In genomic region chr12:56042430-56043203, GRCh38 we compare ENCODE assay signal across 2 cellular contexts.
TF ChIP-seq lines count a peak whose summit lies in the region.

No MANE protein-coding gene starts in this region.

TF ChIP-seq in SK-N-SH, 30 proteins besides CTCF, POLR2A, EP300 and RAD21 (continued from another document):
- TF ChIP-seq IRF3 (IDR thresholded peaks at IDR 0.05; ENCODE audit: low read depth, low read length): no peak
- no peak for TF ChIP-seq EZH2phosphoT487 (IDR thresholded peaks at IDR 0.05; ENCODE audit: borderline replicate concordance, low read depth)
- TF ChIP-seq TCF12 (IDR thresholded peaks at IDR 0.05): no peak
- TF ChIP-seq RCOR1 (IDR thresholded peaks at IDR 0.05; ENCODE audit: low read length): no peak
- TF ChIP-seq USF1 (IDR thresholded peaks at IDR 0.05; ENCODE audit: borderline replicate concordance, low read depth): no peak

TF ChIP-seq in SK-N-SH treated with all-trans-retinoic acid at 6 μM for 48 hours, 23 proteins besides CTCF, POLR2A, EP300 and RAD21 (continued from another document):
- TF ChIP-seq PATZ1 (CRISPR knock-in tag; IDR thresholded peaks at IDR 0.05; ENCODE audit: borderline replicate concordance) (no peak), ZNF8 (CRISPR knock-in tag; IDR thresholded peaks at IDR 0.05) (no peak), TSHZ2 (CRISPR knock-in tag; IDR thresholded peaks at IDR 0.05) (no peak)
